In the genomic region with DNA sequence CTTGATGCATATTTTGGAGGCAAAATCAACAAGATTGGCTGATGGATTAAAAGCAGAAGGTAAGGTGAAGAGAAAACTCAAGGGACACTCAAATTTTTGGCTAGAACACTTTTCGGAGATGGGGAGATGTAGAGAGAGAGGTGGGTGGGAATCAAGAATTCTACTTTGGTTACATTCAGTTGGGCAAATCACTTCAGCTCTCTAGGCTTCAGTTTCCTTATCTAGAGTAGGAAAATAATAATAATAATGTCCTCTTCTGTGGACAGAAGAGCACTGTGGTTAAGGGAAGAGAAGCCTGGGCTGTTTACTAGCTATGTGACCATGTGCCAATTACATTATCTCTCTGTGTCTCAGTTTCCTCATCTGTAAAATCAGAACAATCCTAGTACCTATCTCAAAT, we compare ENCODE assay signal across 21 cellular contexts. TPM values are rescaled to one million over a fixed set of nuclear protein-coding genes. Genes with fewer than 3 reads are reported as not detected.
DNase-seq lines count a peak whose midpoint lies in the region; ATAC-seq and TF ChIP-seq lines count a peak whose summit lies in the region.
"Had no signal": no experiment of that assay in that cellular context is flagged by ENCODE, and none has a peak within 500 bp of the region (broad histone marks: within the 10 kb centered on the region; RNA-seq: fewer than 3 reads in every experiment).

No MANE protein-coding gene starts in this region.

- TF ChIP-seq POLR2A in transverse colon (IDR thresholded peaks at IDR 0.05): no peak

- H3K27me3 Mint-ChIP-seq in activated CD4-positive, alpha-beta T cell treated with anti-CD3 and anti-CD28 coated beads, Interleukin-2, amount 10 ng/mL, durations not matched to agents 7 days and 5 days: peaks cover 5% of the 10 kb centered on the region
- H3K27me3 Mint-ChIP-seq in central memory CD8-positive, alpha-beta T cell: peaks cover 10% of the 10 kb centered on the region

- 80 to 94% methylated on average over 1 of the region's 1 CpG for WGBS in transverse colon (ENCODE audit: low coverage in 1 of 2), 2 donors
- 87 to 100% methylated on average over 1 of the region's 1 CpG for WGBS in heart right ventricle, 2 donors

- H3K9me3 Mint-ChIP-seq in activated CD4-positive, alpha-beta T cell treated with anti-CD3 and anti-CD28 coated beads, Interleukin-2, amount 10 ng/mL, durations not matched to agents 7 days and 5 days: peaks cover 12% of the 10 kb centered on the region
- H3K9me3 Mint-ChIP-seq in central memory CD8-positive, alpha-beta T cell: peaks cover 4% of the 10 kb centered on the region

- no peak for ATAC-seq in central memory CD8-positive, alpha-beta T cell (replicated peaks; ENCODE audit: extremely low read depth, poor library complexity, severe bottlenecking)
- ATAC-seq in lower lobe of right lung: no peak
- no peak for ATAC-seq in heart right ventricle
- no peak for ATAC-seq in HG03342 (IDR thresholded peaks at IDR 0.05; ENCODE audit: unreplicated experiment)
- ATAC-seq: GM23338 had no signal

- no peak for DNase-seq in activated CD4-positive, alpha-beta T cell treated with anti-CD3 and anti-CD28 coated beads, Interleukin-2, amount 10 ng/mL, durations not matched to agents 7 days and 5 days
- DNase-seq in activated CD4-positive, alpha-beta T cell treated with anti-CD3 and anti-CD28 coated beads, Interleukin-2, amount 50 U/mL, for 4 hours: no peak
- no peak for DNase-seq in central memory CD8-positive, alpha-beta T cell (ENCODE audit: low spot score in 2 of 2)
- DNase-seq in lower lobe of right lung (no peak), transverse colon (no peak), tibial artery (no peak), heart right ventricle (no peak)
- DNase-seq: 8988T, IMR-90, NCI-H1092 treated with DMSO at 0.1 percent for 48 hours, NCI-H146, NCI-H2029 treated with DMSO at 0.1 percent for 48 hours, NCI-H226, NCI-H510A treated with DMSO at 0.1 percent for 48 hours, NCI-H774, Peyer's patch had no signal

- TF ChIP-seq EP300 in transverse colon (IDR thresholded peaks at IDR 0.05; ENCODE audit: low read depth): no peak

- TF ChIP-seq CTCF in lower lobe of right lung (IDR thresholded peaks at IDR 0.05) (no peak), transverse colon (IDR thresholded peaks at IDR 0.05) (no peak), tibial artery (IDR thresholded peaks at IDR 0.05) (no peak), heart right ventricle (IDR thresholded peaks at IDR 0.05) (no peak)

- CTCF ChIA-PET in activated CD4-positive, alpha-beta T cell treated with anti-CD3 and anti-CD28 coated beads, Interleukin-2, amount 10 ng/mL, durations not matched to agents 7 days and 5 days (lab: Charles Lee): interaction anchor here (4.9 kb wide), 1 partner anchor 20 kb away, joined by 34 read pairs; no protein-coding TSS in a partner anchor

- in situ Hi-C loops in transverse colon (cut with MboI; ENCODE audit: low pct_ligation_motif_present in 1 of 4, low pct_unique_long_range_greater_than_20kb in 1 of 4, low sequenced_read_pairs in 3 of 4): no loop called here

- H3K27ac ChIP-seq in lower lobe of right lung (peak overlapping the region; percentile 67), transverse colon (peak overlapping the region in 3 of 4 donors; percentile 5 to 76 (median 51)), tibial artery (no peak overlapping the region), heart right ventricle (no peak overlapping the region)
- H3K27ac ChIP-seq: C4-2B, KMS-11, Peyer's patch had no signal

- POLR2A ChIA-PET in activated CD4-positive, alpha-beta T cell treated with anti-CD3 and anti-CD28 coated beads, Interleukin-2, amount 10 ng/mL, durations not matched to agents 7 days and 5 days (lab: Charles Lee): no interaction called here

- H3K9me3 ChIP-seq in lower lobe of right lung (no peaks in the 10 kb centered on the region), transverse colon (no peaks in the 10 kb centered on the region), tibial artery (no peaks in the 10 kb centered on the region), heart right ventricle (no peaks in the 10 kb centered on the region)
- H3K9me3 ChIP-seq: HAP-1, Peyer's patch had no signal

- H3K27me3 ChIP-seq in lower lobe of right lung (ENCODE audit: low read depth) (no peaks in the 10 kb centered on the region), transverse colon (no peaks in the 10 kb centered on the region), tibial artery (peaks cover 0 to 14% of the 10 kb centered on the region in 2 donors), heart right ventricle (peaks cover 0 to 11% (median 0%) of the 10 kb centered on the region in 7 donors)
- H3K27me3 ChIP-seq: Peyer's patch had no signal

- H3K4me1 ChIP-seq in lower lobe of right lung (peaks cover 3% of the 10 kb centered on the region), transverse colon (peaks cover 0 to 59% (median 40%) of the 10 kb centered on the region in 4 donors), tibial artery (no peaks in the 10 kb centered on the region), heart right ventricle (no peaks in the 10 kb centered on the region)
- H3K4me1 ChIP-seq: HAP-1 had no signal

- no peak overlapping the region for H3K4me3 Mint-ChIP-seq in activated CD4-positive, alpha-beta T cell treated with anti-CD3 and anti-CD28 coated beads, Interleukin-2, amount 10 ng/mL, durations not matched to agents 7 days and 5 days
- H3K4me3 Mint-ChIP-seq in central memory CD8-positive, alpha-beta T cell: no peak overlapping the region
- H3K4me3 Mint-ChIP-seq: GM23338 had no signal

- H3K36me3 Mint-ChIP-seq in activated CD4-positive, alpha-beta T cell treated with anti-CD3 and anti-CD28 coated beads, Interleukin-2, amount 10 ng/mL, durations not matched to agents 7 days and 5 days (ENCODE audit: low read depth): peaks cover 12% of the 10 kb centered on the region
- no peaks in the 10 kb centered on the region for H3K36me3 Mint-ChIP-seq in central memory CD8-positive, alpha-beta T cell (ENCODE audit: insufficient read depth)

- peak overlapping the region; percentile 38 for H3K4me3 ChIP-seq in lower lobe of right lung
- H3K4me3 ChIP-seq in transverse colon: no peak overlapping the region
- no peak overlapping the region for H3K4me3 ChIP-seq in tibial artery
- H3K4me3 ChIP-seq in heart right ventricle: no peak overlapping the region
- H3K4me3 ChIP-seq: GM23338, HAP-1, Peyer's patch had no signal

- H3K27ac Mint-ChIP-seq in activated CD4-positive, alpha-beta T cell treated with anti-CD3 and anti-CD28 coated beads, Interleukin-2, amount 10 ng/mL, durations not matched to agents 7 days and 5 days: peak overlapping the region; percentile 7
- H3K27ac Mint-ChIP-seq in central memory CD8-positive, alpha-beta T cell (ENCODE audit: low read depth): peak overlapping the region; percentile 67
- H3K27ac Mint-ChIP-seq: GM23338 had no signal

- H3K4me1 Mint-ChIP-seq in activated CD4-positive, alpha-beta T cell treated with anti-CD3 and anti-CD28 coated beads, Interleukin-2, amount 10 ng/mL, durations not matched to agents 7 days and 5 days: peaks cover 25% of the 10 kb centered on the region
- peaks cover 31% of the 10 kb centered on the region for H3K4me1 Mint-ChIP-seq in central memory CD8-positive, alpha-beta T cell

- no peaks in the 10 kb centered on the region for H3K36me3 ChIP-seq in lower lobe of right lung
- H3K36me3 ChIP-seq in transverse colon: no peaks in the 10 kb centered on the region
- H3K36me3 ChIP-seq in tibial artery: no peaks in the 10 kb centered on the region
- no peaks in the 10 kb centered on the region for H3K36me3 ChIP-seq in heart right ventricle
- H3K36me3 ChIP-seq: HAP-1, Peyer's patch had no signal

- intact Hi-C loops in lower lobe of right lung (cut with DNase I): no loop called here
- intact Hi-C loops in transverse colon (cut with DNase I; ENCODE audit: low total_unique reads): no loop called here
- intact Hi-C loops in tibial artery (cut with DNase I; ENCODE audit: low total_unique reads): no loop called here
- intact Hi-C loops in heart right ventricle (cut with DNase I): no loop called here

RNA-seq across cellular contexts. Expression of a gene that starts 23.4 kb away (rescaled TPM):
- total RNA-seq in activated CD4-positive, alpha-beta T cell treated with anti-CD3 and anti-CD28 coated beads, Interleukin-2, amount 10 ng/mL, durations not matched to agents 7 days and 5 days: under 1 TPM; 0.44 to 0.50 TPM
- total RNA-seq in lower lobe of right lung (1.2 TPM), transverse colon (not detected), heart right ventricle (not detected)
- polyA plus RNA-seq in heart right ventricle: under 1 TPM in 1 of 2 donors, not detected in 1; 0.07 TPM
- total RNA-seq: Peyer's patch had no signal

RNA-seq across cellular contexts. Expression of a gene that starts 34.2 kb away (rescaled TPM):
- total RNA-seq in activated CD4-positive, alpha-beta T cell treated with anti-CD3 and anti-CD28 coated beads, Interleukin-2, amount 10 ng/mL, durations not matched to agents 7 days and 5 days: not detected
- total RNA-seq in lower lobe of right lung: 5.1 TPM
- under 1 TPM in 2 of 4 donors, not detected in 2; 0.27 to 0.48 TPM for total RNA-seq in transverse colon
- total RNA-seq in heart right ventricle: under 1 TPM in 9 of 10 donors, not detected in 1; 0.06 to 0.38 (median 0.15) TPM
- under 1 TPM; 0.07 to 0.22 TPM for polyA plus RNA-seq in heart right ventricle
- total RNA-seq: IMR-90 had no signal
- polyA plus RNA-seq: IMR-90 had no signal

RNA-seq across cellular contexts. Expression of a gene that starts 45.2 kb away (rescaled TPM):
- total RNA-seq in activated CD4-positive, alpha-beta T cell treated with anti-CD3 and anti-CD28 coated beads, Interleukin-2, amount 10 ng/mL, durations not matched to agents 7 days and 5 days: 100 to 1,000 TPM; 306 to 333 TPM
- total RNA-seq in lower lobe of right lung (146 TPM), transverse colon (100 to 1,000 TPM; 163 to 508 (median 237) TPM), heart right ventricle (10 to 100 TPM in 5 of 10 donors, 1 to 10 TPM in 5; 6.6 to 19.9 (median 9.9) TPM)
- polyA plus RNA-seq in heart right ventricle: 10 to 100 TPM; 10.4 to 58.5 TPM

RNA-seq across cellular contexts. Expression of a gene that starts 56.7 kb away (rescaled TPM):
- total RNA-seq in activated CD4-positive, alpha-beta T cell treated with anti-CD3 and anti-CD28 coated beads, Interleukin-2, amount 10 ng/mL, durations not matched to agents 7 days and 5 days: 10 to 100 TPM in 1 of 2 experiments, 1 to 10 TPM in 1; 8.1 to 12.7 TPM
- total RNA-seq in lower lobe of right lung (19.1 TPM), transverse colon (10 to 100 TPM in 3 of 4 donors, 1 to 10 TPM in 1; 6.8 to 34.0 (median 26.0) TPM), heart right ventricle (10 to 100 TPM; 15.8 to 27.9 (median 18.0) TPM)
- polyA plus RNA-seq in heart right ventricle: 10 to 100 TPM in 1 of 2 donors, 1 to 10 TPM in 1; 8.7 to 20.8 TPM

Comparison
In these comparisons a context has a peak if more than half of its experiments do, and no peak if none do; other contexts are left out.
1. H3K27ac ChIP-seq: peak in lower lobe of right lung (single experiment) and transverse colon (3 of 4); none in tibial artery (0 of 2) and heart right ventricle (0 of 10).